ENCODE assay signal across 8 cellular contexts in genomic region chr16:10988164-10988803, GRCh38. TPM values are rescaled to one million over a fixed set of nuclear protein-coding genes. Genes with fewer than 3 reads are reported as not detected.
DNase-seq lines count a peak whose midpoint lies in the region; ATAC-seq and TF ChIP-seq lines count a peak whose summit lies in the region.

No MANE protein-coding gene starts in this region.

- no peak overlapping the region for H3K27ac Mint-ChIP-seq in CD14-positive monocyte
- H3K27ac Mint-ChIP-seq in T-cell = peak overlapping the region; percentile 48 to 81
- H3K27ac Mint-ChIP-seq in central memory CD8-positive, alpha-beta T cell (ENCODE audit: low read depth) = peak overlapping the region; percentile 35

- H3K4me1 Mint-ChIP-seq in CD14-positive monocyte (peaks cover 8% of the 10 kb centered on the region), T-cell (peaks cover 52 to 66% (median 66%) of the 10 kb centered on the region in 3 donors)
- peaks cover 27% of the 10 kb centered on the region for H3K4me1 Mint-ChIP-seq in central memory CD8-positive, alpha-beta T cell

- peak; percentile 46 for TF ChIP-seq CTCF in CD14-positive monocyte (IDR thresholded peaks at IDR 0.05)

- H3K36me3 Mint-ChIP-seq in CD14-positive monocyte (peaks cover 82 to 90% of the 10 kb centered on the region in 2 donors), T-cell (peaks cover 38% of the 10 kb centered on the region)
- peaks cover 18% of the 10 kb centered on the region for H3K36me3 Mint-ChIP-seq in central memory CD8-positive, alpha-beta T cell (ENCODE audit: insufficient read depth)

- no peak for DNase-seq in CD14-positive monocyte (ENCODE audit: low spot score)
- DNase-seq in T-cell = peak in 7 of 34 experiments; percentile 5 to 18 (median 12)
- no peak for DNase-seq in central memory CD8-positive, alpha-beta T cell (ENCODE audit: low spot score in 2 of 2)
- peak; percentile 59 to 62 for DNase-seq in stimulated activated CD4-positive, alpha-beta T cell treated with anti-CD3 and anti-CD28 coated beads, Interleukin-4, amount 100 ng/mL, for 4 hours
- no peak for DNase-seq in superior temporal gyrus (ENCODE audit: extremely low spot score)
- DNase-seq in 8988T = no peak
- DNase-seq in posterior vena cava (ENCODE audit: low spot score) = no peak

- H3K27me3 Mint-ChIP-seq in CD14-positive monocyte (ENCODE audit: low read depth in 3 of 3) = peaks cover 0 to 1% (median 1%) of the 10 kb centered on the region in 3 donors
- H3K27me3 Mint-ChIP-seq in T-cell = no peaks in the 10 kb centered on the region
- H3K27me3 Mint-ChIP-seq in central memory CD8-positive, alpha-beta T cell = no peaks in the 10 kb centered on the region

- CTCF ChIA-PET in T-cell (lab: Charles Lee) = no interaction called here

- H3K4me3 Mint-ChIP-seq in CD14-positive monocyte (no peak overlapping the region), T-cell (peak overlapping the region; percentile 3 to 71 (median 51))
- peak overlapping the region; percentile 51 for H3K4me3 Mint-ChIP-seq in central memory CD8-positive, alpha-beta T cell

- ATAC-seq in GM21825 (IDR thresholded peaks at IDR 0.05; ENCODE audit: unreplicated experiment) (peak; percentile 53), T-cell (replicated peaks in 1 of 4) (peak; percentile 35 to 64 (median 58))
- ATAC-seq in central memory CD8-positive, alpha-beta T cell (replicated peaks; ENCODE audit: extremely low read depth, poor library complexity, severe bottlenecking) = no peak

- H3K9me3 Mint-ChIP-seq in CD14-positive monocyte (no peaks in the 10 kb centered on the region), T-cell (no peaks in the 10 kb centered on the region)
- H3K9me3 Mint-ChIP-seq in central memory CD8-positive, alpha-beta T cell = no peaks in the 10 kb centered on the region

- intact Hi-C loops in CD14-positive monocyte (cut with micrococcal nuclease) (loop anchor here in 1 of 2 donors (10.0 kb wide), 1 partner anchor 157 kb away; no protein-coding TSS in a partner anchor), posterior vena cava (cut with DNase I) (no loop called here)

- POLR2A ChIA-PET in T-cell (lab: Charles Lee) = no interaction called here

RNA-seq across cellular contexts. Expression of gene CLEC16A, which starts 43.9 kb away (rescaled TPM):
- polyA plus RNA-seq in CD14-positive monocyte = 1 to 10 TPM; 3.4 to 5.8 TPM
- total RNA-seq in T-cell = 10 to 100 TPM; 27.4 to 34.6 (median 28.7) TPM
- 10 to 100 TPM; 19.4 to 20.1 TPM for total RNA-seq in posterior vena cava

RNA-seq across cellular contexts. Expression of gene DEXI, which starts 46.0 kb away (rescaled TPM):
- 10 to 100 TPM in 1 of 2 donors, 1 to 10 TPM in 1; 6.8 to 10.8 TPM for polyA plus RNA-seq in CD14-positive monocyte
- total RNA-seq in T-cell (10 to 100 TPM; 12.2 to 39.8 (median 34.1) TPM), posterior vena cava (10 to 100 TPM; 36.0 to 39.8 TPM)

Comparison
In these comparisons a context has a peak if more than half of its experiments do, and no peak if none do; other contexts are left out.
1. DNase-seq: peak in stimulated activated CD4-positive, alpha-beta T cell treated with anti-CD3 and anti-CD28 coated beads, Interleukin-4, amount 100 ng/mL, for 4 hours (2 of 2); none in CD14-positive monocyte (single experiment), central memory CD8-positive, alpha-beta T cell (0 of 2), superior temporal gyrus (single experiment), 8988T (single experiment) and posterior vena cava (single experiment).
2. H3K27ac Mint-ChIP-seq: peak in T-cell (2 of 2) and central memory CD8-positive, alpha-beta T cell (single experiment); none in CD14-positive monocyte (0 of 7).
3. H3K4me3 Mint-ChIP-seq: peak in T-cell (3 of 3) and central memory CD8-positive, alpha-beta T cell (single experiment); none in CD14-positive monocyte (0 of 2).